ENCODE assay signal across 11 cellular contexts in genomic region chr17:60523822-60524221, GRCh38. TPM values are rescaled to one million over a fixed set of nuclear protein-coding genes. Genes with fewer than 3 reads are reported as not detected.
A peak's percentile ranks its signal among the peaks of the same experiment; 100 is the strongest.
DNase-seq lines count a peak whose midpoint lies in the region; ATAC-seq, FAIRE-seq and TF ChIP-seq lines count a peak whose summit lies in the region.
"Had no signal": no experiment of that assay in that cellular context is flagged by ENCODE, and none has a peak within 500 bp of the region (broad histone marks: within the 10 kb centered on the region; RNA-seq: fewer than 3 reads in every experiment).

No MANE protein-coding gene starts in this region.

- H3K4me3 ChIP-seq in AG09309 (ENCODE audit: control insufficient read depth, low read depth, low read length) (peak overlapping the region; percentile 94), HUES6 (ENCODE audit: low read depth, low read length) (peak overlapping the region; percentile 98), muscle layer of duodenum (ENCODE audit: low read depth in 1 of 2, low read length in 2 of 2) (peak overlapping the region; percentile 93 to 98)

- BruUV-seq in MCF 10A (replicated peaks; lab: Mats Ljungman, UMichigan) = no TSS peak

- H3K4me1 ChIP-seq in HUES6 (ENCODE audit: control insufficient read depth, insufficient read depth, low read length) = 0 out of 2 replicates have a peak, but pooled peaks cover 9% of the 10 kb centered on the region
- H3K4me1 ChIP-seq in muscle layer of duodenum (ENCODE audit: control insufficient read depth in 1 of 2, insufficient read depth in 2 of 2, low read length in 2 of 2) = peaks cover 0 to 23% of the 10 kb centered on the region in 2 donors

- no peaks in the 10 kb centered on the region for H3K9me3 Mint-ChIP-seq in MCF 10A (ENCODE audit: unreplicated experiment)

- peak overlapping the region; percentile 98 for H3K27ac Mint-ChIP-seq in MCF 10A (ENCODE audit: low read depth, unreplicated experiment)

- DNase-seq in AG09309 (ENCODE audit: low read depth) = no peak
- DNase-seq in MCF 10A (ENCODE audit: unreplicated experiment) = no peak
- no peak for DNase-seq in frontal cortex (ENCODE audit: low spot score in 2 of 2)
- no peak for DNase-seq in DMS153 treated with DMSO at 0.1 percent for 48 hours (lab: John Stamatoyannopoulos, UW; ENCODE audit: unreplicated experiment)
- DNase-seq: activated CD4-positive, CD25-positive, alpha-beta regulatory T cell treated with anti-CD3 and anti-CD28 coated beads, Interleukin-2, amount 50 U/mL, for 72 hours; stimulated activated CD4-positive, alpha-beta T cell treated with anti-CD3 and anti-CD28 coated beads, Interleukin-2, amount 100 ng/mL, for 48 hours had no signal

- H3K36me3 ChIP-seq in HUES6 (ENCODE audit: control insufficient read depth, insufficient read depth, low read length) (peaks cover 6% of the 10 kb centered on the region), muscle layer of duodenum (ENCODE audit: control insufficient read depth in 1 of 2, insufficient read depth in 2 of 2, low read length in 2 of 2) (peaks cover 0 to 15% of the 10 kb centered on the region in 2 donors)

- H3K9me3 ChIP-seq in HUES6 (ENCODE audit: control insufficient read depth, insufficient read depth, low read depth, low read length) = peaks cover 3% of the 10 kb centered on the region; the same call in 1 of the 2 replicates
- no peaks in the 10 kb centered on the region for H3K9me3 ChIP-seq in muscle layer of duodenum (ENCODE audit: control insufficient read depth in 1 of 2, low read length in 2 of 2)
- H3K9me3 ChIP-seq: gastroesophageal sphincter had no signal

- H3K27me3 ChIP-seq in HUES6 (ENCODE audit: control insufficient read depth, insufficient read depth, low read length) (no peaks in the 10 kb centered on the region), muscle layer of duodenum (ENCODE audit: low read depth, low read length) (no peaks in the 10 kb centered on the region)
- H3K27me3 ChIP-seq: gastroesophageal sphincter had no signal

- TF ChIP-seq CTCF in AG09309 (IDR thresholded peaks at IDR 0.05; ENCODE audit: control insufficient read depth, insufficient read depth, low read depth, low read length, missing control alignments) (no peak), MCF 10A (IDR thresholded peaks at IDR 0.05; ENCODE audit: unreplicated experiment) (no peak)

- peaks cover 26% of the 10 kb centered on the region for H3K36me3 Mint-ChIP-seq in MCF 10A (ENCODE audit: insufficient read depth, unreplicated experiment)

- CTCF ChIA-PET in MCF 10A (lab: Yijun Ruan, JAX) = interaction anchor here (0.6 to 2.5 kb wide), 5 partner anchors 13 to 446 kb away, joined by 3 to 9 read pairs (median 4); no protein-coding TSS in a partner anchor

- H3K27me3 Mint-ChIP-seq in MCF 10A (ENCODE audit: insufficient read depth, unreplicated experiment) = no peaks in the 10 kb centered on the region

- H3K9ac ChIP-seq in HUES6 (ENCODE audit: low read length) = no peak overlapping the region

- ATAC-seq in HG03045 (IDR thresholded peaks at IDR 0.05; ENCODE audit: unreplicated experiment) (no peak), GM21367 (IDR thresholded peaks at IDR 0.05; ENCODE audit: unreplicated experiment) (no peak)
- ATAC-seq: gastroesophageal sphincter had no signal

- FAIRE-seq in frontal cortex (lab: Jason Lieb, UNC) = no peak

- peak overlapping the region; percentile 91 for H3K4me3 Mint-ChIP-seq in MCF 10A (ENCODE audit: unreplicated experiment)

- no peak overlapping the region for H3K27ac ChIP-seq in HUES6 (ENCODE audit: low read depth, low read length)
- H3K27ac ChIP-seq in muscle layer of duodenum (ENCODE audit: low read length) = peak overlapping the region; percentile 99

- H3K4me1 Mint-ChIP-seq in MCF 10A (ENCODE audit: insufficient read depth, unreplicated experiment) = peaks cover 23% of the 10 kb centered on the region

- POLR2A ChIA-PET in MCF 10A (lab: Yijun Ruan, JAX) = interaction anchor here (1.1 to 6.4 kb wide), 4 partner anchors 10 to 77 kb away, joined by 3 to 113 read pairs (median 8); partner anchors contain the start of gene PPM1D

- intact Hi-C loops in MCF 10A (cut with micrococcal nuclease) = loop anchor here (2.0 kb wide), 1 partner anchor 77 kb away; the partner anchor contains the start of gene PPM1D

RNA-seq across cellular contexts. Expression of gene APPBP2, which starts 2.2 kb away (rescaled TPM):
- 33.1 and 39.6 TPM in 2 replicates for total RNA-seq in MCF 10A (2022)
- total RNA-seq in frontal cortex = 72.2 TPM
